ENCODE assay signal across 14 cellular contexts in the genomic region with DNA sequence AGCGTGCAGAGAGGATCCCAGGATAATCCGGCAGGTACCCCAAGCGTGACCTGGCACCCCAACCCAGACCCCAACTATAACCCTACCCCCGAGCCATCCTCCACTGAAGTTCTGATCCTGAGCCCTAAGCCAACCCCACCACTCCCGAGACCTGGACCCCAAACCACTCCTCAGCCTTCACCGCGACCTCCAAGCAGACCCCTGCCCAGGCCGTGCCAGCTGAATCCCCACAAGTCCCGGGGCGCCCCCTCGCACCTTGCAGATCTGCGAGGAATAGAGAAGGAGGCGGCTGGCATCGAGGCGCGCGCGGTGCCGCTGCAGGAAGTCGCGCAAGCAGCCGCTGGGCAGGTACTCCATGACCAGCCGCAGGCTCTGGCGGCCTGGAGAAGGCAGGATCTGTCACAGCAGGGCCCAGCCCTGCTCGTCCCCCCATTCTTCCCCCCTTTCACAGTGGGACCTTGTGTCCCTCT. TPM values are rescaled to one million over a fixed set of nuclear protein-coding genes. Genes with fewer than 3 reads are reported as not detected.
DNase-seq lines count a peak whose midpoint lies in the region; ATAC-seq and TF ChIP-seq lines count a peak whose summit lies in the region.
"Had no signal": no experiment of that assay in that cellular context is flagged by ENCODE, and none has a peak within 500 bp of the region (broad histone marks: within the 10 kb centered on the region; RNA-seq: fewer than 3 reads in every experiment).

No MANE protein-coding gene starts in this region.

- no peaks in the 10 kb centered on the region for H3K27me3 Mint-ChIP-seq in CD14-positive monocyte (ENCODE audit: low read depth in 3 of 3)
- H3K27me3 Mint-ChIP-seq: CD8-positive, alpha-beta memory T cell; stimulated activated naive CD8-positive, alpha-beta T cell treated with anti-CD3 and anti-CD28 coated beads, Interleukin-15, amount 100 ng/mL, for 72 hours had no signal

- peaks cover 11% of the 10 kb centered on the region for H3K4me1 Mint-ChIP-seq in CD14-positive monocyte

- POLR2A ChIA-PET in RWPE1 (lab: Yijun Ruan, JAX; ENCODE audit: low non-redundant PET), result no interaction called here

- TF ChIP-seq CTCF in RWPE1 (conservative IDR thresholded peaks at IDR 0.05; ENCODE audit: low read depth) (no peak), fibroblast of pulmonary artery (IDR thresholded peaks at IDR 0.05; ENCODE audit: low read length, missing control alignments) (no peak), ovary (IDR thresholded peaks at IDR 0.05) (no peak), CD14-positive monocyte (IDR thresholded peaks at IDR 0.05) (no peak)

- WGBS in ovary, 3 donors, result 54 to 63% (median 56%) methylated on average over 21 to 25 of the region's 25 CpGs

- H3K27me3 ChIP-seq in H7 (ENCODE audit: control insufficient read depth, insufficient read depth, low read length), result peaks cover 19% of the 10 kb centered on the region
- no peaks in the 10 kb centered on the region for H3K27me3 ChIP-seq in ovary

- H3K4me3 ChIP-seq in H7 (ENCODE audit: insufficient read depth, low read depth, low read length), result peak overlapping the region; percentile 71
- peak overlapping the region; percentile 10 for H3K4me3 ChIP-seq in fibroblast of pulmonary artery (replicated peaks; ENCODE audit: low read depth, low read length)
- peak overlapping the region; percentile 4 for H3K4me3 ChIP-seq in ovary
- H3K4me3 ChIP-seq: adrenal gland had no signal

- TF ChIP-seq EP300 in ovary (IDR thresholded peaks at IDR 0.05), result no peak

- H3K27ac ChIP-seq in RWPE1 (peak overlapping the region; percentile 21; the same call in 1 of the 2 replicates), ovary (peak overlapping the region in 1 of 2 donors; percentile 70)
- H3K27ac ChIP-seq: adrenal gland had no signal

- no peaks in the 10 kb centered on the region; the same call in 1 of the 2 replicates for H3K36me3 ChIP-seq in H7 (replicated peaks; ENCODE audit: control insufficient read depth, insufficient read depth, low read length)
- no peaks in the 10 kb centered on the region for H3K36me3 ChIP-seq in ovary

- no peak for ATAC-seq in HG03196 (IDR thresholded peaks at IDR 0.05; ENCODE audit: unreplicated experiment)
- ATAC-seq in GM18498 (IDR thresholded peaks at IDR 0.05; ENCODE audit: unreplicated experiment), result no peak

- no peaks in the 10 kb centered on the region for H3K9me3 ChIP-seq in ovary
- H3K9me3 ChIP-seq: adrenal gland had no signal

- no peak for TF ChIP-seq POLR2A in ovary (IDR thresholded peaks at IDR 0.05)

- DNase-seq in H7 (no peak), RWPE1 (ENCODE audit: low spot score) (no peak), fibroblast of pulmonary artery (ENCODE audit: low read depth) (no peak), ovary (peak in 4 of 5 donors; percentile 53 to 75 (median 65)), CD14-positive monocyte (ENCODE audit: low spot score) (no peak), islet precursor cell (no peak)
- DNase-seq: NCI-H524 treated with DMSO at 0.1 percent for 48 hours had no signal

- H3K9me3 Mint-ChIP-seq in CD14-positive monocyte, result peaks cover 2 to 7% (median 5%) of the 10 kb centered on the region in 7 donors
- H3K9me3 Mint-ChIP-seq: stimulated activated naive CD8-positive, alpha-beta T cell treated with anti-CD3 and anti-CD28 coated beads, Interleukin-15, amount 100 ng/mL, for 72 hours had no signal

- H3K36me3 Mint-ChIP-seq in CD14-positive monocyte, result peaks cover 61 to 78% of the 10 kb centered on the region in 2 donors

- peaks cover 2% of the 10 kb centered on the region for H3K4me1 ChIP-seq in ovary (ENCODE audit: insufficient read depth)
- H3K4me1 ChIP-seq: adrenal gland had no signal

- intact Hi-C loops in ovary (cut with DNase I), result no loop called here
- intact Hi-C loops in CD14-positive monocyte (cut with micrococcal nuclease), result no loop called here

- H3K4me3 Mint-ChIP-seq in CD14-positive monocyte, result no peak overlapping the region
- H3K4me3 Mint-ChIP-seq: CD8-positive, alpha-beta memory T cell; stimulated activated naive CD8-positive, alpha-beta T cell treated with anti-CD3 and anti-CD28 coated beads, Interleukin-15, amount 100 ng/mL, for 72 hours had no signal

- peak overlapping the region in 1 of 7 donors; percentile 65 for H3K27ac Mint-ChIP-seq in CD14-positive monocyte
- H3K27ac Mint-ChIP-seq: stimulated activated naive CD8-positive, alpha-beta T cell treated with anti-CD3 and anti-CD28 coated beads, Interleukin-15, amount 100 ng/mL, for 72 hours had no signal

- CTCF ChIA-PET in RWPE1 (lab: Yijun Ruan, JAX), result no interaction called here

RNA-seq across cellular contexts. Expression of a gene that starts 10.1 kb away (rescaled TPM):
- 0.33 TPM in 1 of 2 replicates, not detected in the other for total RNA-seq in H7 (2014; rRNA removed; shearing (Covaris generic))
- 1 to 10 TPM in 4 of 7 donors, under 1 TPM in 2, not detected in 1; 0.38 to 4.9 (median 1.4) TPM for total RNA-seq in ovary
- 100 to 1,000 TPM; 103 to 121 TPM for polyA plus RNA-seq in ovary
- polyA plus RNA-seq in CD14-positive monocyte, result under 1 TPM; 0.25 to 0.64 TPM
- total RNA-seq: M059J, pulmonary artery endothelial cell had no signal

RNA-seq across cellular contexts. Expression of a gene that starts 16.3 kb away (rescaled TPM):
- total RNA-seq in H7 (2014; rRNA removed; shearing (Covaris generic)), result 2.5 and 2.7 TPM in 2 replicates
- total RNA-seq in ovary, result 10 to 100 TPM in 6 of 7 donors, 1 to 10 TPM in 1; 7.5 to 35.5 (median 25.7) TPM
- polyA plus RNA-seq in ovary (10 to 100 TPM in 1 of 2 donors, 1 to 10 TPM in 1; 6.6 to 12.7 TPM), CD14-positive monocyte (10 to 100 TPM; 13.8 to 34.0 TPM)

RNA-seq across cellular contexts. Expression of a gene that starts 28.3 kb away (rescaled TPM):
- 2,178 and 2,213 TPM in 2 replicates for total RNA-seq in H7 (2014; rRNA removed; shearing (Covaris generic))
- 1,000 to 10,000 TPM; 2,762 to 5,071 (median 3,195) TPM for total RNA-seq in ovary
- polyA plus RNA-seq in ovary (1,000 to 10,000 TPM in 1 of 2 donors, 100 to 1,000 TPM in 1; 636 to 4,721 TPM), CD14-positive monocyte (1,000 to 10,000 TPM; 1,189 to 1,268 TPM)

RNA-seq across cellular contexts. Expression of a gene that starts 36.5 kb away (rescaled TPM):
- total RNA-seq in H7 (2014; rRNA removed; shearing (Covaris generic)), result 0.73 and 1.7 TPM in 2 replicates
- under 1 TPM in 5 of 7 donors, not detected in 2; 0.34 to 0.79 (median 0.51) TPM for total RNA-seq in ovary
- polyA plus RNA-seq in ovary (under 1 TPM; 0.25 to 0.28 TPM), CD14-positive monocyte (not detected)
- total RNA-seq: CD8-positive, alpha-beta memory T cell; pulmonary artery endothelial cell had no signal
- polyA plus RNA-seq: CD8-positive, alpha-beta memory T cell had no signal

RNA-seq across cellular contexts. Expression of a gene that starts 40.3 kb away (rescaled TPM):
- total RNA-seq in H7 (2014; rRNA removed; shearing (Covaris generic)), result 1.5 and 1.6 TPM in 2 replicates
- total RNA-seq in ovary, result under 1 TPM in 1 of 7 donors, not detected in 6; 0.07 TPM
- polyA plus RNA-seq in ovary (not detected), CD14-positive monocyte (not detected)
- total RNA-seq: adrenal gland, M059J, pulmonary artery endothelial cell had no signal

Comparison
In these comparisons a context has a peak if more than half of its experiments do, and no peak if none do; other contexts are left out.
1. DNase-seq: peak in ovary (4 of 5); none in H7 (single experiment), RWPE1 (single experiment), fibroblast of pulmonary artery (single experiment), CD14-positive monocyte (single experiment) and islet precursor cell (single experiment).
2. H3K4me3 ChIP-seq: peak in every context shown above with its lines; median percentile 71 in H7; 10 in fibroblast of pulmonary artery; 4 in ovary.